Comparison of ENCODE assay signal across 8 cellular contexts in genomic region chrX:13647709-13648212, GRCh38. TPM values are rescaled to one million over a fixed set of nuclear protein-coding genes. Genes with fewer than 3 reads are reported as not detected.
DNase-seq lines count a peak whose midpoint lies in the region; ATAC-seq and TF ChIP-seq lines count a peak whose summit lies in the region.

No MANE protein-coding gene starts in this region.

- RAD21 ChIA-PET in HCT116 (lab: Charles Lee; ENCODE audit: low non-redundant PET in 1 of 2, low total read pairs in 2 of 2, uncharacterized antibody in 2 of 2, unreplicated experiment in 2 of 2), result no interaction called here

- no peak overlapping the region for H3K4me3 Mint-ChIP-seq in nephron progenitor cell

- ATAC-seq in HCT116, result peak; percentile 74

- no peak for TF ChIP-seq RAD21 in HCT116 (IDR thresholded peaks at IDR 0.05; ENCODE audit: low read depth)

- H3K4me1 ChIP-seq in HCT116 (ENCODE audit: control insufficient read depth in 1 of 2, insufficient read depth in 2 of 2, low read length in 2 of 2), result peaks cover 7 to 20% of the 10 kb centered on the region in 2 experiments; a peak in 3 of 4 replicates

- intact Hi-C loops in HCT116 (cut with micrococcal nuclease), result loop anchor here (10.0 kb wide), 1 partner anchor 703 kb away; no protein-coding TSS in a partner anchor

- H3K9ac ChIP-seq in HCT116 (ENCODE audit: low read length), result no peak overlapping the region

- no peaks in the 10 kb centered on the region for H3K9me3 ChIP-seq in HCT116 (ENCODE audit: control insufficient read depth in 1 of 2, insufficient read depth in 1 of 2, low read depth in 1 of 2, low read length in 2 of 2)

- TF ChIP-seq POLR2A in HCT116 (IDR thresholded peaks at IDR 0.05; ENCODE audit: borderline replicate concordance, extremely low read depth, insufficient read depth, insufficient read length), result no peak

- TF ChIP-seq CTCF in HCT116 (IDR thresholded peaks at IDR 0.05 in 2 of 3, conservative IDR thresholded peaks at IDR 0.05 in 1 of 3; ENCODE audit: borderline replicate concordance in 1 of 3, insufficient read depth in 1 of 3, low read depth in 2 of 3, low read length in 2 of 3) (no peak), nephron progenitor cell (IDR thresholded peaks at IDR 0.05) (no peak)

- no peak overlapping the region for H3K27ac Mint-ChIP-seq in nephron progenitor cell

- H2AFZ ChIP-seq in HCT116 (ENCODE audit: low read depth, low read length, poor library complexity, severe bottlenecking), result peak overlapping the region; percentile 90

- CTCF ChIA-PET in HCT116 (lab: Charles Lee), result interaction anchor here (3.5 kb wide), 1 partner anchor 140 kb away, joined by 43 read pairs; no protein-coding TSS in a partner anchor

- H3K27me3 Mint-ChIP-seq in nephron progenitor cell (ENCODE audit: low read depth, poor library complexity), result peaks cover 2% of the 10 kb centered on the region

- BruUV-seq in HCT116 (replicated peaks; lab: Mats Ljungman, UMichigan), result no TSS peak

- H3K27me3 ChIP-seq in HCT116 (ENCODE audit: insufficient read depth, low read length), result no peaks in the 10 kb centered on the region

- peaks cover 10% of the 10 kb centered on the region for H3K4me1 Mint-ChIP-seq in nephron progenitor cell

- no peaks in the 10 kb centered on the region for H3K36me3 Mint-ChIP-seq in nephron progenitor cell (ENCODE audit: low read depth)

- H3K27ac ChIP-seq in HCT116 (ENCODE audit: low read depth, low read length), result no peak overlapping the region

- POLR2A ChIA-PET in HCT116 (lab: Charles Lee), result no interaction called here

- no peaks in the 10 kb centered on the region for H3K79me2 ChIP-seq in HCT116 (ENCODE audit: insufficient read depth, low read length)

- no peaks in the 10 kb centered on the region for H3K9me2 ChIP-seq in HCT116 (ENCODE audit: insufficient read depth)

- no peaks in the 10 kb centered on the region for H4K20me1 ChIP-seq in HCT116 (ENCODE audit: insufficient read depth)

- no peaks in the 10 kb centered on the region for H3K36me3 ChIP-seq in HCT116 (ENCODE audit: control insufficient read depth in 1 of 2, insufficient read depth in 2 of 2, low read length in 2 of 2)

- DNase-seq in HCT116 (ENCODE audit: low read depth, low spot score), result peak; percentile 57
- peak; percentile 92 for DNase-seq in RPMI7951 (ENCODE audit: low read depth)
- peak; percentile 13 to 37 for DNase-seq in activated T-helper 1 cell treated with anti-CD3 and anti-CD28 coated beads, Interleukin-2, amount 50 U/mL, for 16 hours (ENCODE audit: low read depth in 1 of 2, low spot score in 1 of 2)
- peak; percentile 43 for DNase-seq in inferior parietal cortex (ENCODE audit: extremely low spot score)
- peak; percentile 20 to 39 for DNase-seq in stimulated activated CD8-positive, alpha-beta memory T cell treated with anti-CD3 and anti-CD28 coated beads, Interleukin-2, amount 100 ng/mL, for 48 hours (ENCODE audit: low read depth in 2 of 2)
- DNase-seq in islet precursor cell, result no peak
- DNase-seq in HuH-7.5 (ENCODE audit: low spot score), result no peak
- DNase-seq in nephron progenitor cell, result no peak

- peak overlapping the region; percentile 51 for H3K4me2 ChIP-seq in HCT116 (ENCODE audit: low read length)

- H3K9me3 Mint-ChIP-seq in nephron progenitor cell, result peaks cover 30% of the 10 kb centered on the region

- H3K4me3 ChIP-seq in HCT116 (replicated peaks in 1 of 2; ENCODE audit: low read depth in 1 of 2, low read length in 2 of 2), result no peak overlapping the region

TF ChIP-seq in HCT116, 20 proteins besides CTCF, POLR2A, EP300 and RAD21:
- TF ChIP-seq SIN3A (IDR thresholded peaks at IDR 0.05; ENCODE audit: low read depth), result peak; percentile 56
- TF ChIP-seq SP1 (IDR thresholded peaks at IDR 0.05; ENCODE audit: low read depth), result peak; percentile 44
- no peak for TF ChIP-seq ZBTB33 (IDR thresholded peaks at IDR 0.05; ENCODE audit: extremely low read depth, insufficient replicate concordance, low read length)
- no peak for TF ChIP-seq ZNF274 (IDR thresholded peaks at IDR 0.05; ENCODE audit: low read depth, low read length)
- TF ChIP-seq YY1 (IDR thresholded peaks at IDR 0.05; ENCODE audit: extremely low read depth, insufficient replicate concordance, low read depth, low read length), result no peak
- TF ChIP-seq, protein P1, sequence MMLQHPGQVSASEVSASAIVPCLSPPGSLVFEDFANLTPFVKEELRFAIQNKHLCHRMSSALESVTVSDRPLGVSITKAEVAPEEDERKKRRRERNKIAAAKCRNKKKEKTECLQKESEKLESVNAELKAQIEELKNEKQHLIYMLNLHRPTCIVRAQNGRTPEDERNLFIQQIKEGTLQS (IDR thresholded peaks at IDR 0.05), result no peak
- TF ChIP-seq ZFX (IDR thresholded peaks at IDR 0.05), result no peak
- TF ChIP-seq REST (IDR thresholded peaks at IDR 0.05; ENCODE audit: low read depth), result no peak
- TF ChIP-seq TCF7L2 (IDR thresholded peaks at IDR 0.05; ENCODE audit: borderline replicate concordance, extremely low read depth, insufficient read depth, insufficient read length), result peak; percentile 85
- TF ChIP-seq EZH2 (IDR thresholded peaks at IDR 0.05), result no peak
- peak; percentile 70 for TF ChIP-seq MAX (IDR thresholded peaks at IDR 0.05)
- TF ChIP-seq EZH2phosphoT487 (IDR thresholded peaks at IDR 0.05; ENCODE audit: borderline replicate concordance), result no peak
- no peak for TF ChIP-seq ELF1 (IDR thresholded peaks at IDR 0.05; ENCODE audit: borderline replicate concordance, low read depth)
- peak; percentile 15; the same call in 1 of the 2 replicates for TF ChIP-seq CEBPB (IDR thresholded peaks at IDR 0.05; ENCODE audit: low read depth)
- 0 out of 2 replicates have a peak, but pooled peaks have one; percentile 22 for TF ChIP-seq POLR2AphosphoS5 (IDR thresholded peaks at IDR 0.05; ENCODE audit: low read depth, low read length)
- TF ChIP-seq SRF (IDR thresholded peaks at IDR 0.05; ENCODE audit: low read depth), result no peak
- 0 out of 2 replicates have a peak, but pooled peaks have one; percentile 20 for TF ChIP-seq EGR1 (IDR thresholded peaks at IDR 0.05; ENCODE audit: low read depth)
- peak; percentile 53 for TF ChIP-seq JUND (IDR thresholded peaks at IDR 0.05)
- TF ChIP-seq CBX3 (IDR thresholded peaks at IDR 0.05; ENCODE audit: low read depth), result peak; percentile 36; the same call in 1 of the 2 replicates
- peak; percentile 59 for TF ChIP-seq FOSL1 (IDR thresholded peaks at IDR 0.05; ENCODE audit: low read depth)
TF ChIP-seq in HCT116: peak in this region for 10.

RNA-seq across cellular contexts. Expression of gene TCEANC, which starts 5.2 kb away (rescaled TPM):
- 1.2 TPM for total RNA-seq in HCT116 (2021; ENCODE audit: unreplicated experiment)
- 0.14 and 0.48 TPM in 2 replicates for polyA plus RNA-seq in HCT116 (2012)
- 0.88 and 1.7 TPM in 2 replicates for total RNA-seq in RPMI7951 (2014; rRNA removed; shearing (Covaris generic))

RNA-seq across cellular contexts. Expression of gene RAB9A, which starts 41.2 kb away (rescaled TPM):
- total RNA-seq in HCT116 (2021; ENCODE audit: unreplicated experiment), result 23.9 TPM
- polyA plus RNA-seq in HCT116 (2012), result 12.3 and 16.0 TPM in 2 replicates
- total RNA-seq in RPMI7951 (2014; rRNA removed; shearing (Covaris generic)), result 30.9 and 33.4 TPM in 2 replicates

Comparison
In these comparisons a context has a peak if more than half of its experiments do, and no peak if none do; other contexts are left out.
1. DNase-seq: peak in HCT116 (single experiment), RPMI7951 (single experiment), activated T-helper 1 cell treated with anti-CD3 and anti-CD28 coated beads, Interleukin-2, amount 50 U/mL, for 16 hours (2 of 2), inferior parietal cortex (single experiment) and stimulated activated CD8-positive, alpha-beta memory T cell treated with anti-CD3 and anti-CD28 coated beads, Interleukin-2, amount 100 ng/mL, for 48 hours (2 of 2); none in islet precursor cell (single experiment), HuH-7.5 (single experiment) and nephron progenitor cell (single experiment).